Comparison of ENCODE assay signal across 12 cellular contexts in the genomic region with DNA sequence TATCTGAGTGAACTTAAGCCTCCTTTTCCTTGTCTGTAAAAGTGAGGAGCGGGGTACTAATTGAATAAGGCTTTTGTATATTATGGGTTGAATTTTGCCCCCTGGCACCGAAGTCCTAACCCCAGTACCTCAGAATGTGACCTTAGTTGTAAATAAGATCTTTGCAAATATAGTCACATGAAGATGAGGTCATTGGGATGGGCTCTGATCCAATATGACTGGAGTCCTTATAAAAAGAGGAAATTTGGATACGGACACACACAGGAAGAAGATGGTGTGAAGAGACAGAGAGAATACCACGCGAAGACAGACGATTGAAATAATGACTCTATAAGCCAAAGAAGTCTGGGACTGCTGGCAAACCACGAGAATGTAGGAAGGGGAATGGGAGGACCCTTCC.
"Had no signal": no experiment of that assay in that cellular context is flagged by ENCODE, and none has a peak within 500 bp of the region (broad histone marks: within the 10 kb centered on the region; RNA-seq: fewer than 3 reads in every experiment).

No MANE protein-coding gene starts in this region.

- H3K4me1 ChIP-seq: uterus had no signal

- H3K27ac ChIP-seq: esophagus muscularis mucosa, skin epidermis, uterus had no signal

- H3K27ac Mint-ChIP-seq: activated naive CD8-positive, alpha-beta T cell had no signal

- FAIRE-seq: frontal cortex, TTC549 had no signal

- H3K27me3 ChIP-seq: dorsolateral prefrontal cortex, esophagus muscularis mucosa, uterus had no signal

- H3K36me3 ChIP-seq: esophagus muscularis mucosa, uterus had no signal

- DNase-seq: activated CD4-positive, alpha-beta T cell treated with anti-CD3 and anti-CD28 coated beads, Interleukin-2, amount 50 U/mL, for 1 hour; activated CD4-positive, CD25-positive, alpha-beta regulatory T cell; activated effector memory CD4-positive, alpha-beta T cell treated with Interleukin-2 at 50 U/mL for 16 hours; dorsolateral prefrontal cortex; naive B cell; retina; uterus had no signal

- H3K4me3 Mint-ChIP-seq: activated naive CD8-positive, alpha-beta T cell; naive B cell had no signal

- H3K4me3 ChIP-seq: dorsolateral prefrontal cortex, esophagus muscularis mucosa, skin epidermis, uterus had no signal

- H3K9me3 ChIP-seq: uterus had no signal

- H3K4me1 Mint-ChIP-seq: naive B cell had no signal

- H3K27me3 Mint-ChIP-seq: activated naive CD8-positive, alpha-beta T cell had no signal
